In the genomic region with DNA sequence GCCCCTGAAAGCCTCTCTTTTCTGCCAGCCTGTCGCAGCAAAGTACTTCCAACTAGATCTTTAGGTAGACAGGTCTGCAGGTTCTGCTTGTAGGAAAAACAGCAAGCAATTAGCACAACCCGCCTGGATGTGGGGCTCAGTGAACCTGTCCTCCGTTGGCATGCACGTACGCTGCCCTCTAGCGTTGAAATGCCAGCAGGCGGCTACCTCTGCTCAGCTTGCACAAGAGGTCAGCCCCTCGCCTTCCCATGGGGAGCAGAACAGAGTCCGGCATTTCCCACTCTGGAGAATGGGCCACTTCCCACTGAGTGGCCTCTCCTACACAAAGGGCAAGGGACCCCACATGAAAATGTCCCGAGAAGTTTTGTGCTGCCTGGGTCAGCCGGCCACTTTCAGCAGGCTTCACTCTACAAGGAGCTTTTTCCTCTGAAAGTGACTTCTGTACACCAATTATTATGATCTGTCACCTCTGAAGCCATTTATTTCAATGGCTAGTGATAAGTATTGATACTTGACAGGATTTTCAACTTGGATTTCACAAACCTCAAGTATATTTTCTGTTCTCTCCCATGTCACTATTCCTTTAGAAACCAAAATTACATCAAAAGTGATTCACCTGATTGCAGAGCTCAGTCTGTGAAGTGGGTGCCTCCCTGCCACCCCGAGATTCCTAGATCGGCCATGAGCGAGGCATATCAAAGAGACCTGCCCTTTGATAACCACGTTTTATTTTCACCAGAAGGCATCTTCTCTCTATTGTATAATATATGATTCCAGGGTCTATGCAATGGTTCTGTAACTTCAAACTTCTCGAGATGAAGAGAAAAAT, we compare ENCODE assay signal across 8 cellular contexts. TPM values are rescaled to one million over a fixed set of nuclear protein-coding genes. Genes with fewer than 3 reads are reported as not detected.
A peak's percentile ranks its signal among the peaks of the same experiment; 100 is the strongest.
DNase-seq lines count a peak whose midpoint lies in the region; ATAC-seq and TF ChIP-seq lines count a peak whose summit lies in the region.

No MANE protein-coding gene starts in this region.

- H3K4me1 ChIP-seq in CD8-positive, alpha-beta memory T cell (ENCODE audit: insufficient read depth, low read length), result no peaks in the 10 kb centered on the region

- H3K27me3 ChIP-seq in CD8-positive, alpha-beta memory T cell (ENCODE audit: insufficient read depth, low read length, poor library complexity, severe bottlenecking), result peaks cover 6% of the 10 kb centered on the region

- CTCF ChIA-PET in CD8-positive, alpha-beta memory T cell (lab: Charles Lee), result interaction anchor here (0.8 to 1.1 kb wide), 3 partner anchors 120 to 357 kb away, joined by 3 read pairs; no protein-coding TSS in a partner anchor

- peaks cover 0 to 11% (median 9%) of the 10 kb centered on the region in 3 donors for H3K4me1 Mint-ChIP-seq in CD8-positive, alpha-beta memory T cell
- peaks cover 4 to 18% of the 10 kb centered on the region in 2 donors for H3K4me1 Mint-ChIP-seq in effector memory CD8-positive, alpha-beta T cell (ENCODE audit: low read depth in 2 of 2)
- H3K4me1 Mint-ChIP-seq in mesothelial cell of epicardium, result peaks cover 50% of the 10 kb centered on the region

- no peak overlapping the region for H3K27ac ChIP-seq in CD8-positive, alpha-beta memory T cell (ENCODE audit: low read depth, low read length)

- no peak overlapping the region for H3K27ac Mint-ChIP-seq in CD8-positive, alpha-beta memory T cell
- no peak overlapping the region for H3K27ac Mint-ChIP-seq in effector memory CD8-positive, alpha-beta T cell
- H3K27ac Mint-ChIP-seq in mesothelial cell of epicardium, result peak overlapping the region; percentile 40

- H3K36me3 Mint-ChIP-seq in CD8-positive, alpha-beta memory T cell, result no peaks in the 10 kb centered on the region
- no peaks in the 10 kb centered on the region for H3K36me3 Mint-ChIP-seq in effector memory CD8-positive, alpha-beta T cell (ENCODE audit: insufficient read depth)
- H3K36me3 Mint-ChIP-seq in mesothelial cell of epicardium, result no peaks in the 10 kb centered on the region

- peak; percentile 73 for ATAC-seq in effector memory CD8-positive, alpha-beta T cell (replicated peaks)
- no peak for ATAC-seq in GM21515 (IDR thresholded peaks at IDR 0.05; ENCODE audit: unreplicated experiment)

- H3K4me3 ChIP-seq in CD8-positive, alpha-beta memory T cell (ENCODE audit: low read length), result no peak overlapping the region

- no peaks in the 10 kb centered on the region for H3K9me3 ChIP-seq in CD8-positive, alpha-beta memory T cell (ENCODE audit: low read length)

- peaks cover 36 to 60% of the 10 kb centered on the region in 2 donors for H3K27me3 Mint-ChIP-seq in CD8-positive, alpha-beta memory T cell
- H3K27me3 Mint-ChIP-seq in effector memory CD8-positive, alpha-beta T cell, result peaks cover 38 to 48% of the 10 kb centered on the region in 2 donors
- H3K27me3 Mint-ChIP-seq in mesothelial cell of epicardium (ENCODE audit: low read depth), result no peaks in the 10 kb centered on the region

- H3K36me3 ChIP-seq in CD8-positive, alpha-beta memory T cell (ENCODE audit: insufficient read depth, low read length), result no peaks in the 10 kb centered on the region

- H3K9me3 Mint-ChIP-seq in CD8-positive, alpha-beta memory T cell, result no peaks in the 10 kb centered on the region
- no peaks in the 10 kb centered on the region for H3K9me3 Mint-ChIP-seq in effector memory CD8-positive, alpha-beta T cell
- H3K9me3 Mint-ChIP-seq in mesothelial cell of epicardium, result peaks cover 13% of the 10 kb centered on the region

- peak overlapping the region in 1 of 7 donors; percentile 10 for H3K4me3 Mint-ChIP-seq in CD8-positive, alpha-beta memory T cell
- H3K4me3 Mint-ChIP-seq in effector memory CD8-positive, alpha-beta T cell, result no peak overlapping the region
- H3K4me3 Mint-ChIP-seq in mesothelial cell of epicardium, result no peak overlapping the region

- POLR2A ChIA-PET in CD8-positive, alpha-beta memory T cell (lab: Charles Lee), result no interaction called here

- DNase-seq in CD8-positive, alpha-beta memory T cell, result peak; percentile 32 to 60 (median 39)
- DNase-seq in H4 (ENCODE audit: low spot score) (peak; percentile 67), NCI-H748 treated with DMSO at 0.1 percent for 48 hours (lab: John Stamatoyannopoulos, UW) (peak; percentile 17), mesothelial cell of epicardium (ENCODE audit: low spot score in 2 of 2, unreplicated experiment in 2 of 2) (peak; percentile 58 to 80)
- peak; percentile 47 to 48 for DNase-seq in activated CD4-positive, alpha-beta T cell treated with anti-CD3 and anti-CD28 coated beads, Interleukin-2, amount 50 U/mL, for 4 hours
- peak; percentile 47 to 53 (median 50) for DNase-seq in effector memory CD8-positive, alpha-beta T cell
- DNase-seq in stimulated activated CD8-positive, alpha-beta memory T cell treated with anti-CD3 and anti-CD28 coated beads, Interleukin-2, amount 100 ng/mL, for 1 hour (ENCODE audit: low read depth in 2 of 2), result peak; percentile 12 to 22

- peak; percentile 72 for TF ChIP-seq CTCF in mesothelial cell of epicardium (IDR thresholded peaks at IDR 0.05; ENCODE audit: unreplicated experiment)

RNA-seq across cellular contexts. Expression of a gene that starts 56.7 kb away (rescaled TPM):
- under 1 TPM; 0.02 to 0.04 TPM for total RNA-seq in CD8-positive, alpha-beta memory T cell
- not detected for polyA plus RNA-seq in CD8-positive, alpha-beta memory T cell
- 4.1 and 5.2 TPM in 2 replicates for total RNA-seq in H4 (2014; rRNA removed; shearing (Covaris generic))
- 20.4 to 22.8 TPM (median 21.5 TPM) in 3 replicates for total RNA-seq in mesothelial cell of epicardium

Comparison
In these comparisons a context has a peak if more than half of its experiments do, and no peak if none do; other contexts are left out.
1. DNase-seq: peak in every context shown above with its lines; median percentile 69 in mesothelial cell of epicardium; 67 in H4; 50 in effector memory CD8-positive, alpha-beta T cell; 48 in activated CD4-positive, alpha-beta T cell treated with anti-CD3 and anti-CD28 coated beads, Interleukin-2, amount 50 U/mL, for 4 hours; 39 in CD8-positive, alpha-beta memory T cell; 17 in NCI-H748 treated with DMSO at 0.1 percent for 48 hours; 17 in stimulated activated CD8-positive, alpha-beta memory T cell treated with anti-CD3 and anti-CD28 coated beads, Interleukin-2, amount 100 ng/mL, for 1 hour.